In genomic region chr5:149061341-149061740, GRCh38 we compare ENCODE assay signal across 21 cellular contexts. TPM values are rescaled to one million over a fixed set of nuclear protein-coding genes. Genes with fewer than 3 reads are reported as not detected.
DNase-seq lines count a peak whose midpoint lies in the region; ATAC-seq and TF ChIP-seq lines count a peak whose summit lies in the region.
"Had no signal": no experiment of that assay in that cellular context is flagged by ENCODE, and none has a peak within 500 bp of the region (broad histone marks: within the 10 kb centered on the region; RNA-seq: fewer than 3 reads in every experiment).

No MANE protein-coding gene starts in this region.

- CTCF ChIA-PET in HCT116 (lab: Charles Lee): interaction anchor here (0.9 to 1.2 kb wide), 2 partner anchors 9 to 330 kb away, joined by 3 read pairs; no protein-coding TSS in a partner anchor

- H3K4me3 ChIP-seq in HCT116 (replicated peaks in 1 of 2; ENCODE audit: low read depth in 1 of 2, low read length in 2 of 2) (no peak overlapping the region; a peak in 2 of 4 replicates), fibroblast of villous mesenchyme (ENCODE audit: low read depth, low read length) (no peak overlapping the region), subcutaneous abdominal adipose tissue (ENCODE audit: low read depth in 1 of 5, low read length in 5 of 5) (no peak overlapping the region), body of pancreas (no peak overlapping the region)
- H3K4me3 ChIP-seq: gastroesophageal sphincter, GM23248, left lung had no signal

- no peak for ATAC-seq in HCT116
- ATAC-seq in HG03521 (IDR thresholded peaks at IDR 0.05; ENCODE audit: unreplicated experiment): no peak
- ATAC-seq in body of pancreas: no peak
- ATAC-seq in HG03520 (IDR thresholded peaks at IDR 0.05; ENCODE audit: unreplicated experiment): no peak
- ATAC-seq: gastroesophageal sphincter, left lung had no signal

- H2AFZ ChIP-seq in HCT116 (ENCODE audit: low read depth, low read length, poor library complexity, severe bottlenecking): no peak overlapping the region

- RAD21 ChIA-PET in HCT116 (lab: Charles Lee; ENCODE audit: low non-redundant PET in 1 of 2, low total read pairs in 2 of 2, uncharacterized antibody in 2 of 2, unreplicated experiment in 2 of 2): no interaction called here

- BruUV-seq in HCT116 (replicated peaks; lab: Mats Ljungman, UMichigan): no TSS peak

- no peaks in the 10 kb centered on the region for H3K27me3 ChIP-seq in HCT116 (ENCODE audit: insufficient read depth, low read length)
- no peaks in the 10 kb centered on the region for H3K27me3 ChIP-seq in subcutaneous abdominal adipose tissue (ENCODE audit: control insufficient read depth in 5 of 5, insufficient read depth in 4 of 5, low read length in 5 of 5)
- H3K27me3 ChIP-seq in body of pancreas: no peaks in the 10 kb centered on the region
- H3K27me3 ChIP-seq: brain microvascular endothelial cell, gastroesophageal sphincter, left lung had no signal

- H3K9ac ChIP-seq in HCT116 (ENCODE audit: low read length) (peak overlapping the region; percentile 52), subcutaneous abdominal adipose tissue (ENCODE audit: low read length in 5 of 5) (no peak overlapping the region)

- no peaks in the 10 kb centered on the region for H3K9me3 ChIP-seq in HCT116 (ENCODE audit: control insufficient read depth in 1 of 2, insufficient read depth in 1 of 2, low read depth in 1 of 2, low read length in 2 of 2)
- peaks cover 0 to 6% (median 0%) of the 10 kb centered on the region in 5 donors for H3K9me3 ChIP-seq in subcutaneous abdominal adipose tissue (ENCODE audit: control insufficient read depth in 5 of 5, low read length in 5 of 5)
- H3K9me3 ChIP-seq in body of pancreas: no peaks in the 10 kb centered on the region
- H3K9me3 ChIP-seq: gastroesophageal sphincter had no signal

- no peaks in the 10 kb centered on the region for H3K9me2 ChIP-seq in HCT116 (ENCODE audit: insufficient read depth)

- DNase-seq in HCT116 (ENCODE audit: low read depth, low spot score) (no peak), fibroblast of villous mesenchyme (ENCODE audit: low read depth) (peak; percentile 35), AG08395 (ENCODE audit: low spot score) (no peak), body of pancreas (no peak)
- DNase-seq: activated CD4-positive, alpha-beta T cell treated with anti-CD3 and anti-CD28 coated beads, Interleukin-2, amount 10 ng/mL, durations not matched to agents 7 days and 5 days; activated CD8-positive, alpha-beta memory T cell treated with anti-CD3 and anti-CD28 coated beads, Interleukin-2, amount 50 U/mL, for 4 hours; activated effector memory CD4-positive, alpha-beta T cell treated with Interleukin-2 at 50 U/mL for 16 hours; brain microvascular endothelial cell; CD4-positive, alpha-beta T cell; DMS53; GM23248; left lung; NCI-H69; stimulated activated CD4-positive, alpha-beta T cell treated with anti-CD3 and anti-CD28 coated beads, Interleukin-12 subunit alpha, Interleukin-12 subunit beta, amount 100 ng/mL, for 4 hours had no signal

- H3K79me2 ChIP-seq in HCT116 (ENCODE audit: insufficient read depth, low read length): no peaks in the 10 kb centered on the region; the same call in 1 of the 2 replicates

- no peak for TF ChIP-seq RAD21 in HCT116 (IDR thresholded peaks at IDR 0.05; ENCODE audit: low read depth)

- H3K36me3 ChIP-seq in HCT116 (ENCODE audit: control insufficient read depth in 1 of 2, insufficient read depth in 2 of 2, low read length in 2 of 2): no peaks in the 10 kb centered on the region
- H3K36me3 ChIP-seq in subcutaneous abdominal adipose tissue (ENCODE audit: control insufficient read depth in 5 of 5, insufficient read depth in 5 of 5, low read length in 5 of 5): no peaks in the 10 kb centered on the region
- H3K36me3 ChIP-seq in body of pancreas (replicated peaks in 1 of 2; ENCODE audit: insufficient read depth in 1 of 2, low read depth in 2 of 2): no peaks in the 10 kb centered on the region
- H3K36me3 ChIP-seq: brain microvascular endothelial cell, gastroesophageal sphincter, left lung had no signal

- WGBS in body of pancreas, 2 donors: 74 to 75% methylated on average over 4 of the region's 4 CpGs

- H3K4me2 ChIP-seq in HCT116 (ENCODE audit: low read length): peak overlapping the region; percentile 78

- POLR2A ChIA-PET in HCT116 (lab: Charles Lee): no interaction called here

- intact Hi-C loops in HCT116 (cut with micrococcal nuclease): no loop called here
- intact Hi-C loops in body of pancreas (cut with DNase I): no loop called here

- no peak for TF ChIP-seq POLR2A in HCT116 (IDR thresholded peaks at IDR 0.05; ENCODE audit: borderline replicate concordance, extremely low read depth, insufficient read depth, insufficient read length)
- no peak for TF ChIP-seq POLR2A in body of pancreas (IDR thresholded peaks at IDR 0.05)

- H3K27ac ChIP-seq in HCT116 (ENCODE audit: low read depth, low read length): no peak overlapping the region
- peak overlapping the region; percentile 96 for H3K27ac ChIP-seq in angular gyrus (ENCODE audit: low read depth, low read length)
- H3K27ac ChIP-seq in subcutaneous abdominal adipose tissue (ENCODE audit: low read depth, low read length): peak overlapping the region; percentile 80
- no peak overlapping the region for H3K27ac ChIP-seq in body of pancreas

- H4K20me1 ChIP-seq in HCT116 (ENCODE audit: insufficient read depth): no peaks in the 10 kb centered on the region

- H3K4me1 ChIP-seq in HCT116 (ENCODE audit: control insufficient read depth in 1 of 2, insufficient read depth in 2 of 2, low read length in 2 of 2): peaks cover 18 to 56% of the 10 kb centered on the region in 2 experiments
- H3K4me1 ChIP-seq in subcutaneous abdominal adipose tissue (ENCODE audit: control insufficient read depth in 5 of 5, insufficient read depth in 5 of 5, low read length in 5 of 5): peaks cover 3 to 54% (median 13%) of the 10 kb centered on the region in 5 donors
- peaks cover 15% of the 10 kb centered on the region for H3K4me1 ChIP-seq in body of pancreas

- TF ChIP-seq CTCF in HCT116 (IDR thresholded peaks at IDR 0.05 in 2 of 3, conservative IDR thresholded peaks at IDR 0.05 in 1 of 3; ENCODE audit: borderline replicate concordance in 1 of 3, insufficient read depth in 1 of 3, low read depth in 2 of 3, low read length in 2 of 3) (no peak), fibroblast of villous mesenchyme (IDR thresholded peaks at IDR 0.05; ENCODE audit: insufficient read depth, low read depth, low read length) (no peak), body of pancreas (IDR thresholded peaks at IDR 0.05) (no peak)

TF ChIP-seq in HCT116, 20 proteins besides CTCF, POLR2A, EP300 and RAD21 (continues in another document):
- TF ChIP-seq YY1 (IDR thresholded peaks at IDR 0.05; ENCODE audit: extremely low read depth, insufficient replicate concordance, low read depth, low read length) (no peak), ZNF274 (IDR thresholded peaks at IDR 0.05; ENCODE audit: low read depth, low read length) (no peak), ELF1 (IDR thresholded peaks at IDR 0.05; ENCODE audit: borderline replicate concordance, low read depth) (no peak), CBX3 (IDR thresholded peaks at IDR 0.05; ENCODE audit: low read depth) (no peak), SIN3A (IDR thresholded peaks at IDR 0.05; ENCODE audit: low read depth) (no peak), EZH2phosphoT487 (IDR thresholded peaks at IDR 0.05; ENCODE audit: borderline replicate concordance) (no peak), SP1 (IDR thresholded peaks at IDR 0.05; ENCODE audit: low read depth) (no peak), POLR2AphosphoS5 (IDR thresholded peaks at IDR 0.05; ENCODE audit: low read depth, low read length) (no peak), ZFX (IDR thresholded peaks at IDR 0.05) (no peak), CEBPB (IDR thresholded peaks at IDR 0.05; ENCODE audit: low read depth) (no peak), EZH2 (IDR thresholded peaks at IDR 0.05) (no peak), TCF7L2 (IDR thresholded peaks at IDR 0.05; ENCODE audit: borderline replicate concordance, extremely low read depth, insufficient read depth, insufficient read length) (no peak), EGR1 (IDR thresholded peaks at IDR 0.05; ENCODE audit: low read depth) (no peak)
- TF ChIP-seq, protein P1, sequence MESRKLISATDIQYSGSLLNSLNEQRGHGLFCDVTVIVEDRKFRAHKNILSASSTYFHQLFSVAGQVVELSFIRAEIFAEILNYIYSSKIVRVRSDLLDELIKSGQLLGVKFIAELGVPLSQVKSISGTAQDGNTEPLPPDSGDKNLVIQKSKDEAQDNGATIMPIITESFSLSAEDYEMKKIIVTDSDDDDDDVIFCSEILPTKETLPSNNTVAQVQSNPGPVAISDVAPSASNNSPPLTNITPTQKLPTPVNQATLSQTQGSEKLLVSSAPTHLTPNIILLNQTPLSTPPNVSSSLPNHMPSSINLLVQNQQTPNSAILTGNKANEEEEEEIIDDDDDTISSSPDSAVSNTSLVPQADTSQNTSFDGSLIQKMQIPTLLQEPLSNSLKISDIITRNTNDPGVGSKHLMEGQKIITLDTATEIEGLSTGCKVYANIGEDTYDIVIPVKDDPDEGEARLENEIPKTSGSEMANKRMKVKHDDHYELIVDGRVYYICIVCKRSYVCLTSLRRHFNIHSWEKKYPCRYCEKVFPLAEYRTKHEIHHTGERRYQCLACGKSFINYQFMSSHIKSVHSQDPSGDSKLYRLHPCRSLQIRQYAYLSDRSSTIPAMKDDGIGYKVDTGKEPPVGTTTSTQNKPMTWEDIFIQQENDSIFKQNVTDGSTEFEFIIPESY (IDR thresholded peaks at IDR 0.05; ENCODE audit: extremely low read depth, insufficient replicate concordance, low read length): no peak
- TF ChIP-seq, protein P2, sequence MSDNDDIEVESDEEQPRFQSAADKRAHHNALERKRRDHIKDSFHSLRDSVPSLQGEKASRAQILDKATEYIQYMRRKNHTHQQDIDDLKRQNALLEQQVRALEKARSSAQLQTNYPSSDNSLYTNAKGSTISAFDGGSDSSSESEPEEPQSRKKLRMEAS (IDR thresholded peaks at IDR 0.05): no peak

RNA-seq across cellular contexts. Expression of gene SH3TC2, which starts 1.5 kb away (rescaled TPM):
- total RNA-seq in HCT116 (2021; ENCODE audit: unreplicated experiment): 12.8 TPM
- polyA plus RNA-seq in HCT116 (2012): 5.3 and 5.7 TPM in 2 replicates
- 3.9 and 13.4 TPM in 2 replicates for total RNA-seq in fibroblast of villous mesenchyme
- 1 to 10 TPM in 1 of 2 donors, under 1 TPM in 1; 0.33 to 8.6 TPM for total RNA-seq in body of pancreas
- total RNA-seq: activated CD4-positive, alpha-beta T cell treated with anti-CD3 and anti-CD28 coated beads, Interleukin-2, amount 10 ng/mL, durations not matched to agents 7 days and 5 days; CD4-positive, alpha-beta T cell; OCI-LY7; T-helper 1 cell treated with Interleukin-12 subunit alpha and Interleukin-12 subunit beta and Interleukin-4 antibody, amounts not matched to agents 30 ng/mL and 1 ng/mL, for 36 hours had no signal

Comparison
In these comparisons a context has a peak if more than half of its experiments do, and no peak if none do; other contexts are left out.
1. H3K27ac ChIP-seq: peak in angular gyrus (single experiment) and subcutaneous abdominal adipose tissue (single experiment); none in HCT116 (single experiment) and body of pancreas (0 of 4).